Comparison of ENCODE assay signal across 12 cellular contexts in genomic region chr11:205221-206001, GRCh38. TPM values are rescaled to one million over a fixed set of nuclear protein-coding genes. Genes with fewer than 3 reads are reported as not detected.
DNase-seq lines count a peak whose midpoint lies in the region; ATAC-seq and TF ChIP-seq lines count a peak whose summit lies in the region.
"Had no signal": no experiment of that assay in that cellular context is flagged by ENCODE, and none has a peak within 500 bp of the region (broad histone marks: within the 10 kb centered on the region; RNA-seq: fewer than 3 reads in every experiment).

No MANE protein-coding gene starts in this region.

- no peak overlapping the region for H3K27ac ChIP-seq in AG04450 (ENCODE audit: low read depth, low read length)

- CTCF ChIA-PET in AG04450 (lab: Charles Lee) = no interaction called here

- peaks cover 60% of the 10 kb centered on the region for H3K4me1 Mint-ChIP-seq in central memory CD8-positive, alpha-beta T cell
- H3K4me1 Mint-ChIP-seq in naive thymus-derived CD8-positive, alpha-beta T cell = peaks cover 28 to 72% (median 69%) of the 10 kb centered on the region in 4 donors

- no peak for ATAC-seq in central memory CD8-positive, alpha-beta T cell (replicated peaks; ENCODE audit: extremely low read depth, poor library complexity, severe bottlenecking)
- no peak for ATAC-seq in naive thymus-derived CD8-positive, alpha-beta T cell
- no peak for ATAC-seq in HG03439 (IDR thresholded peaks at IDR 0.05; ENCODE audit: unreplicated experiment)
- ATAC-seq in GM18498 (IDR thresholded peaks at IDR 0.05; ENCODE audit: unreplicated experiment) = no peak

- H3K27me3 ChIP-seq in AG04450 (ENCODE audit: control insufficient read depth, insufficient read depth, low read length) = no peaks in the 10 kb centered on the region

- DNase-seq in AG04450 (ENCODE audit: low read depth, low spot score) (no peak), LNCaP clone FGC (ENCODE audit: low read depth) (no peak), kidney tubule cell (ENCODE audit: low spot score) (no peak)
- peak in 1 of 2 donors; percentile 8 for DNase-seq in central memory CD8-positive, alpha-beta T cell (ENCODE audit: low spot score in 2 of 2)
- DNase-seq in naive thymus-derived CD8-positive, alpha-beta T cell = peak in 1 of 10 donors; percentile 13
- DNase-seq in stimulated activated CD4-positive, alpha-beta T cell treated with anti-CD3 and anti-CD28 coated beads, Interleukin-1b, Interleukin-23, amount 100 ng/mL, for 48 hours = no peak
- DNase-seq: GF-D8, T-helper 9 cell had no signal

- TF ChIP-seq CTCF in AG04450 (IDR thresholded peaks at IDR 0.05; ENCODE audit: low read depth, low read length) (no peak), LNCaP clone FGC (IDR thresholded peaks at IDR 0.05; ENCODE audit: control insufficient read depth, extremely low read depth, insufficient read depth) (no peak)

- POLR2A ChIA-PET in AG04450 (lab: Yijun Ruan, JAX) = no interaction called here
- POLR2A ChIA-PET in naive thymus-derived CD8-positive, alpha-beta T cell (lab: Charles Lee) = interaction anchor here (0.6 to 5.3 kb wide), 9 partner anchors 31 to 301 kb away, joined by 3 to 78 read pairs (median 21); partner anchors contain the start of genes NLRP6, PGGHG, PSMD13 and PTDSS2

- H3K4me3 ChIP-seq in AG04450 (ENCODE audit: low read depth, low read length) = peak overlapping the region; percentile 98
- peak overlapping the region; percentile 88 for H3K4me3 ChIP-seq in LNCaP clone FGC (ENCODE audit: low read depth, low read length)

- H3K9me3 ChIP-seq in AG04450 (ENCODE audit: control insufficient read depth, insufficient read depth, low read length) = no peaks in the 10 kb centered on the region; the same call in 1 of the 2 replicates

- H3K27ac Mint-ChIP-seq in central memory CD8-positive, alpha-beta T cell (ENCODE audit: low read depth) = peak overlapping the region; percentile 97
- H3K27ac Mint-ChIP-seq in naive thymus-derived CD8-positive, alpha-beta T cell = peak overlapping the region in 7 of 10 donors; percentile 96 to 100 (median 99)

- peaks cover 34% of the 10 kb centered on the region for H3K36me3 Mint-ChIP-seq in central memory CD8-positive, alpha-beta T cell (ENCODE audit: insufficient read depth)
- H3K36me3 Mint-ChIP-seq in naive thymus-derived CD8-positive, alpha-beta T cell = peaks cover 0 to 21% (median 0%) of the 10 kb centered on the region in 3 donors

- H3K4me3 Mint-ChIP-seq in central memory CD8-positive, alpha-beta T cell = peak overlapping the region; percentile 91
- peak overlapping the region; percentile 86 to 99 (median 94) for H3K4me3 Mint-ChIP-seq in naive thymus-derived CD8-positive, alpha-beta T cell

- H3K27me3 Mint-ChIP-seq in central memory CD8-positive, alpha-beta T cell = no peaks in the 10 kb centered on the region
- H3K27me3 Mint-ChIP-seq in naive thymus-derived CD8-positive, alpha-beta T cell = no peaks in the 10 kb centered on the region
- H3K27me3 Mint-ChIP-seq: dendritic cell treated with granulocyte-macrophage colony-stimulating factor and Interleukin-4, amounts not matched to agents 40 ng/mL and 50 ng/mL, for 4 days had no signal

- no peaks in the 10 kb centered on the region for H3K9me3 Mint-ChIP-seq in central memory CD8-positive, alpha-beta T cell
- no peaks in the 10 kb centered on the region for H3K9me3 Mint-ChIP-seq in naive thymus-derived CD8-positive, alpha-beta T cell
- H3K9me3 Mint-ChIP-seq: dendritic cell treated with granulocyte-macrophage colony-stimulating factor and Interleukin-4, amounts not matched to agents 40 ng/mL and 50 ng/mL, for 4 days had no signal

RNA-seq across cellular contexts. Expression of gene BET1L, which starts 1.8 kb away (rescaled TPM):
- polyA plus RNA-seq in AG04450 (2011; rRNA removed) = 75.0 and 86.4 TPM in 2 replicates
- polyA minus RNA-seq in AG04450 (2011; rRNA and poly(A)+ RNA removed) = 66.1 and 86.7 TPM in 2 replicates
- total RNA-seq in naive thymus-derived CD8-positive, alpha-beta T cell = 100 to 1,000 TPM; 110 to 122 TPM
- 10 to 100 TPM; 24.0 to 75.2 (median 59.2) TPM for polyA plus RNA-seq in naive thymus-derived CD8-positive, alpha-beta T cell

RNA-seq across cellular contexts. Expression of gene RIC8A, which starts 2.1 kb away (rescaled TPM):
- polyA plus RNA-seq in AG04450 (2011; rRNA removed) = 118 and 153 TPM in 2 replicates
- 169 and 266 TPM in 2 replicates for polyA minus RNA-seq in AG04450 (2011; rRNA and poly(A)+ RNA removed)
- 10 to 100 TPM; 92.7 to 93.4 TPM for total RNA-seq in naive thymus-derived CD8-positive, alpha-beta T cell
- 10 to 100 TPM; 68.6 to 93.1 (median 76.7) TPM for polyA plus RNA-seq in naive thymus-derived CD8-positive, alpha-beta T cell

RNA-seq across cellular contexts. Expression of gene SCGB1C1, which starts 12.5 kb away (rescaled TPM):
- not detected in 2 replicates for polyA plus RNA-seq in AG04450 (2011; rRNA removed)
- not detected in 2 replicates for polyA minus RNA-seq in AG04450 (2011; rRNA and poly(A)+ RNA removed)
- not detected for total RNA-seq in naive thymus-derived CD8-positive, alpha-beta T cell
- polyA plus RNA-seq in naive thymus-derived CD8-positive, alpha-beta T cell = not detected
- total RNA-seq: omental fat pad had no signal

RNA-seq across cellular contexts. Expression of gene SIRT3, which starts 30.7 kb away (rescaled TPM):
- polyA plus RNA-seq in AG04450 (2011; rRNA removed) = 14.7 and 15.8 TPM in 2 replicates
- 10.9 and 14.8 TPM in 2 replicates for polyA minus RNA-seq in AG04450 (2011; rRNA and poly(A)+ RNA removed)
- 10 to 100 TPM; 33.6 to 33.7 TPM for total RNA-seq in naive thymus-derived CD8-positive, alpha-beta T cell
- polyA plus RNA-seq in naive thymus-derived CD8-positive, alpha-beta T cell = 10 to 100 TPM in 2 of 3 donors, 1 to 10 TPM in 1; 6.5 to 14.6 (median 10.9) TPM

RNA-seq across cellular contexts. Expression of gene PSMD13, which starts 31.4 kb away (rescaled TPM):
- 138 and 148 TPM in 2 replicates for polyA plus RNA-seq in AG04450 (2011; rRNA removed)
- 55.4 and 67.1 TPM in 2 replicates for polyA minus RNA-seq in AG04450 (2011; rRNA and poly(A)+ RNA removed)
- 10 to 100 TPM; 94.4 to 99.0 TPM for total RNA-seq in naive thymus-derived CD8-positive, alpha-beta T cell
- polyA plus RNA-seq in naive thymus-derived CD8-positive, alpha-beta T cell = 100 to 1,000 TPM; 196 to 223 (median 208) TPM
